Comparison of ENCODE assay signal across 8 cellular contexts in genomic region chr5:81852277-81853004, GRCh38.
DNase-seq lines count a peak whose midpoint lies in the region; ATAC-seq and TF ChIP-seq lines count a peak whose summit lies in the region.

No MANE protein-coding gene starts in this region.

- no peak for ATAC-seq in left cardiac atrium
- no peak for ATAC-seq in HG02885 (IDR thresholded peaks at IDR 0.05; ENCODE audit: poor library complexity, unreplicated experiment)

- peak; percentile 71 for DNase-seq in activated CD4-positive, alpha-beta T cell treated with anti-CD3 and anti-CD28 coated beads, Interleukin-2, amount 10 ng/mL, durations not matched to agents 24 days and 14 days
- DNase-seq in activated CD4-positive, alpha-beta T cell treated with anti-CD3 and anti-CD28 coated beads, Interleukin-2, amount 50 U/mL, for 4 hours = no peak
- DNase-seq in NCI-H2081 treated with DMSO at 0.1 percent for 48 hours (lab: John Stamatoyannopoulos, UW) (peak; percentile 27), left cardiac atrium (peak; percentile 32), progenitor cell of endocrine pancreas (ENCODE audit: low spot score, unreplicated experiment) (no peak), HT-29 (ENCODE audit: low spot score) (no peak)
- DNase-seq in activated T-helper 2 cell treated with anti-CD3 and anti-CD28 coated beads, Interferon-gamma antibody, Interleukin-2, Interleukin-4, amounts not matched to agents 10 μg/mL and 5 μg/mL and 100 μg/mL, durations not matched to agents 14 hours and 24 hours and 36 hours (ENCODE audit: low spot score) = no peak

- H3K4me3 Mint-ChIP-seq in activated CD4-positive, alpha-beta T cell treated with anti-CD3 and anti-CD28 coated beads, Interleukin-2, amount 10 ng/mL, durations not matched to agents 24 days and 14 days = peak overlapping the region; percentile 88
- peak overlapping the region; percentile 73 for H3K4me3 Mint-ChIP-seq in activated T-helper 2 cell treated with anti-CD3 and anti-CD28 coated beads, Interferon-gamma antibody, Interleukin-2, Interleukin-4, amounts not matched to agents 10 μg/mL and 5 μg/mL and 100 μg/mL, durations not matched to agents 14 hours and 24 hours and 36 hours (ENCODE audit: low read depth)
- H3K4me3 Mint-ChIP-seq in progenitor cell of endocrine pancreas (ENCODE audit: low read depth) = peak overlapping the region; percentile 89

- H3K9me3 Mint-ChIP-seq in activated CD4-positive, alpha-beta T cell treated with anti-CD3 and anti-CD28 coated beads, Interleukin-2, amount 10 ng/mL, durations not matched to agents 24 days and 14 days = no peaks in the 10 kb centered on the region
- no peaks in the 10 kb centered on the region for H3K9me3 Mint-ChIP-seq in activated T-helper 2 cell treated with anti-CD3 and anti-CD28 coated beads, Interferon-gamma antibody, Interleukin-2, Interleukin-4, amounts not matched to agents 10 μg/mL and 5 μg/mL and 100 μg/mL, durations not matched to agents 14 hours and 24 hours and 36 hours
- no peaks in the 10 kb centered on the region for H3K9me3 Mint-ChIP-seq in progenitor cell of endocrine pancreas (ENCODE audit: low read depth)

- peaks cover 44% of the 10 kb centered on the region for H3K4me1 Mint-ChIP-seq in activated CD4-positive, alpha-beta T cell treated with anti-CD3 and anti-CD28 coated beads, Interleukin-2, amount 10 ng/mL, durations not matched to agents 24 days and 14 days
- peaks cover 41% of the 10 kb centered on the region for H3K4me1 Mint-ChIP-seq in activated T-helper 2 cell treated with anti-CD3 and anti-CD28 coated beads, Interferon-gamma antibody, Interleukin-2, Interleukin-4, amounts not matched to agents 10 μg/mL and 5 μg/mL and 100 μg/mL, durations not matched to agents 14 hours and 24 hours and 36 hours (ENCODE audit: low read depth)
- peaks cover 39% of the 10 kb centered on the region for H3K4me1 Mint-ChIP-seq in progenitor cell of endocrine pancreas (ENCODE audit: low read depth)

- no peaks in the 10 kb centered on the region for H3K36me3 Mint-ChIP-seq in activated CD4-positive, alpha-beta T cell treated with anti-CD3 and anti-CD28 coated beads, Interleukin-2, amount 10 ng/mL, durations not matched to agents 24 days and 14 days (ENCODE audit: low read depth)
- no peaks in the 10 kb centered on the region for H3K36me3 Mint-ChIP-seq in activated T-helper 2 cell treated with anti-CD3 and anti-CD28 coated beads, Interferon-gamma antibody, Interleukin-2, Interleukin-4, amounts not matched to agents 10 μg/mL and 5 μg/mL and 100 μg/mL, durations not matched to agents 14 hours and 24 hours and 36 hours (ENCODE audit: low read depth)
- H3K36me3 Mint-ChIP-seq in progenitor cell of endocrine pancreas (ENCODE audit: insufficient read depth) = no peaks in the 10 kb centered on the region

- peak overlapping the region; percentile 84 for H3K27ac Mint-ChIP-seq in activated CD4-positive, alpha-beta T cell treated with anti-CD3 and anti-CD28 coated beads, Interleukin-2, amount 10 ng/mL, durations not matched to agents 24 days and 14 days
- H3K27ac Mint-ChIP-seq in activated T-helper 2 cell treated with anti-CD3 and anti-CD28 coated beads, Interferon-gamma antibody, Interleukin-2, Interleukin-4, amounts not matched to agents 10 μg/mL and 5 μg/mL and 100 μg/mL, durations not matched to agents 14 hours and 24 hours and 36 hours = peak overlapping the region; percentile 69
- H3K27ac Mint-ChIP-seq in progenitor cell of endocrine pancreas = peak overlapping the region; percentile 93

- no peaks in the 10 kb centered on the region for H3K27me3 Mint-ChIP-seq in activated CD4-positive, alpha-beta T cell treated with anti-CD3 and anti-CD28 coated beads, Interleukin-2, amount 10 ng/mL, durations not matched to agents 24 days and 14 days
- H3K27me3 Mint-ChIP-seq in activated T-helper 2 cell treated with anti-CD3 and anti-CD28 coated beads, Interferon-gamma antibody, Interleukin-2, Interleukin-4, amounts not matched to agents 10 μg/mL and 5 μg/mL and 100 μg/mL, durations not matched to agents 14 hours and 24 hours and 36 hours (ENCODE audit: low read depth) = no peaks in the 10 kb centered on the region
- H3K27me3 Mint-ChIP-seq in progenitor cell of endocrine pancreas = no peaks in the 10 kb centered on the region

- TF ChIP-seq CTCF in progenitor cell of endocrine pancreas (IDR thresholded peaks at IDR 0.05; ENCODE audit: unreplicated experiment) = no peak

- intact Hi-C loops in activated CD4-positive, alpha-beta T cell treated with anti-CD3 and anti-CD28 coated beads, Interleukin-2, amount 10 ng/mL, durations not matched to agents 24 days and 14 days (cut with micrococcal nuclease) = loop anchor here (1.0 to 10.0 kb wide), 7 partner anchors 74 to 550 kb away; partner anchors contain the start of genes RPS23 and ZCCHC9
- intact Hi-C loops in activated T-helper 2 cell treated with anti-CD3 and anti-CD28 coated beads, Interferon-gamma antibody, Interleukin-2, Interleukin-4, amounts not matched to agents 10 μg/mL and 5 μg/mL and 100 μg/mL, durations not matched to agents 14 hours and 24 hours and 36 hours (cut with micrococcal nuclease) = loop anchor here (2.0 to 10.0 kb wide), 4 partner anchors 312 to 430 kb away; partner anchors contain the start of gene RPS23
- intact Hi-C loops in left cardiac atrium (cut with DNase I) = loop anchor here in 1 of 2 donors (5.0 to 10.0 kb wide), 2 partner anchors 120 to 428 kb away; partner anchors contain the start of gene ATG10

Comparison
In these comparisons a context has a peak if more than half of its experiments do, and no peak if none do; other contexts are left out.
1. DNase-seq: peak in activated CD4-positive, alpha-beta T cell treated with anti-CD3 and anti-CD28 coated beads, Interleukin-2, amount 10 ng/mL, durations not matched to agents 24 days and 14 days (single experiment), NCI-H2081 treated with DMSO at 0.1 percent for 48 hours (single experiment) and left cardiac atrium (single experiment); none in activated CD4-positive, alpha-beta T cell treated with anti-CD3 and anti-CD28 coated beads, Interleukin-2, amount 50 U/mL, for 4 hours (0 of 2), activated T-helper 2 cell treated with anti-CD3 and anti-CD28 coated beads, Interferon-gamma antibody, Interleukin-2, Interleukin-4, amounts not matched to agents 10 μg/mL and 5 μg/mL and 100 μg/mL, durations not matched to agents 14 hours and 24 hours and 36 hours (single experiment), progenitor cell of endocrine pancreas (single experiment) and HT-29 (single experiment).
2. Peak in every context shown above with its lines, with median percentiles within 50 percentile points of each other: H3K27ac Mint-ChIP-seq and H3K4me3 Mint-ChIP-seq.